Comparison of ENCODE assay signal across 15 cellular contexts in genomic region chr4:108029731-108030130, GRCh38. TPM values are rescaled to one million over a fixed set of nuclear protein-coding genes. Genes with fewer than 3 reads are reported as not detected.
A peak's percentile ranks its signal among the peaks of the same experiment; 100 is the strongest.
DNase-seq lines count a peak whose midpoint lies in the region; ATAC-seq, FAIRE-seq and TF ChIP-seq lines count a peak whose summit lies in the region.
"Had no signal": no experiment of that assay in that cellular context is flagged by ENCODE, and none has a peak within 500 bp of the region (broad histone marks: within the 10 kb centered on the region; RNA-seq: fewer than 3 reads in every experiment).

No MANE protein-coding gene starts in this region.

- peaks cover 36% of the 10 kb centered on the region for H3K36me3 Mint-ChIP-seq in activated CD4-positive, alpha-beta memory T cell treated with anti-CD3 and anti-CD28 coated beads for 36 hours

- CTCF ChIA-PET in activated CD4-positive, alpha-beta memory T cell treated with anti-CD3 and anti-CD28 coated beads for 36 hours (lab: Charles Lee), result interaction anchor here (0.6 to 4.4 kb wide), 38 partner anchors 10 to 543 kb away, joined by 3 to 54 read pairs (median 5); partner anchors contain the start of gene LEF1

- POLR2A ChIA-PET in activated CD4-positive, alpha-beta memory T cell treated with anti-CD3 and anti-CD28 coated beads for 36 hours (lab: Charles Lee), result interaction anchor here (0.8 to 2.0 kb wide), 5 partner anchors 20 to 598 kb away, joined by 4 to 16 read pairs (median 5); partner anchors contain the start of gene LEF1

- H3K27me3 Mint-ChIP-seq in activated CD4-positive, alpha-beta memory T cell treated with anti-CD3 and anti-CD28 coated beads for 36 hours, result no peaks in the 10 kb centered on the region
- H3K27me3 Mint-ChIP-seq: IgD-negative memory B cell had no signal

- no peak for TF ChIP-seq CTCF in AG10803 (conservative IDR thresholded peaks at IDR 0.05; ENCODE audit: low read length)
- TF ChIP-seq CTCF in foreskin fibroblast (IDR thresholded peaks at IDR 0.05; ENCODE audit: low read depth, low read length), result no peak
- TF ChIP-seq CTCF in D721Med (IDR thresholded peaks at IDR 0.05; ENCODE audit: insufficient read depth, missing control alignments), result no peak

- H3K4me3 Mint-ChIP-seq in activated CD4-positive, alpha-beta memory T cell treated with anti-CD3 and anti-CD28 coated beads for 36 hours, result no peak overlapping the region
- H3K4me3 Mint-ChIP-seq: GM23338 had no signal

- H3K9me3 Mint-ChIP-seq in activated CD4-positive, alpha-beta memory T cell treated with anti-CD3 and anti-CD28 coated beads for 36 hours, result no peaks in the 10 kb centered on the region
- H3K9me3 Mint-ChIP-seq: GM23338, IgD-negative memory B cell had no signal

- H3K27ac Mint-ChIP-seq in activated CD4-positive, alpha-beta memory T cell treated with anti-CD3 and anti-CD28 coated beads for 36 hours, result peak overlapping the region; percentile 82
- H3K27ac Mint-ChIP-seq: GM23338 had no signal

- no peak for FAIRE-seq in D721Med (lab: Jason Lieb, UNC)

- H3K4me1 Mint-ChIP-seq in activated CD4-positive, alpha-beta memory T cell treated with anti-CD3 and anti-CD28 coated beads for 36 hours (ENCODE audit: low read depth), result peaks cover 45% of the 10 kb centered on the region

- ATAC-seq in GM18511 (IDR thresholded peaks at IDR 0.05; ENCODE audit: unreplicated experiment) (peak; percentile 4), HG02571 (IDR thresholded peaks at IDR 0.05; ENCODE audit: unreplicated experiment) (no peak), GM19467 (IDR thresholded peaks at IDR 0.05; ENCODE audit: unreplicated experiment) (no peak)

- H3K4me3 ChIP-seq in AG10803 (ENCODE audit: low read length) (no peak overlapping the region), foreskin fibroblast (ENCODE audit: low read depth in 1 of 2, low read length in 2 of 2) (no peak overlapping the region)
- H3K4me3 ChIP-seq: coronary artery, gastrocnemius medialis, GM23338, smooth muscle cell had no signal

- DNase-seq in AG10803 (ENCODE audit: low read depth) (peak; percentile 22), foreskin fibroblast (peak; percentile 64 to 75), cerebellum (ENCODE audit: low spot score) (no peak), D721Med (ENCODE audit: insufficient read length, low spot score) (no peak)
- DNase-seq in activated CD4-positive, alpha-beta memory T cell treated with anti-CD3 and anti-CD28 coated beads for 36 hours, result peak; percentile 36
- DNase-seq: gastrocnemius medialis, left cardiac atrium, NCI-H2081 treated with DMSO at 0.1 percent for 48 hours had no signal

- intact Hi-C loops in activated CD4-positive, alpha-beta memory T cell treated with anti-CD3 and anti-CD28 coated beads for 36 hours (cut with micrococcal nuclease), result loop anchor here (1.0 to 5.0 kb wide), 11 partner anchors 43 to 593 kb away; partner anchors contain the start of genes PAPSS1 and RPL34

RNA-seq across cellular contexts. Expression of gene HADH, which starts 40.0 kb away (rescaled TPM):
- total RNA-seq in activated CD4-positive, alpha-beta memory T cell treated with anti-CD3 and anti-CD28 coated beads for 36 hours, result 10 to 100 TPM; 49.0 to 50.6 TPM
- total RNA-seq in cerebellum, result 17.5 TPM

Comparison
In these comparisons a context has a peak if more than half of its experiments do, and no peak if none do; other contexts are left out.
1. DNase-seq: peak in AG10803 (single experiment), activated CD4-positive, alpha-beta memory T cell treated with anti-CD3 and anti-CD28 coated beads for 36 hours (single experiment) and foreskin fibroblast (2 of 2); none in cerebellum (single experiment) and D721Med (single experiment).